10 cellular contexts compared by ENCODE assay signal in the genomic region with DNA sequence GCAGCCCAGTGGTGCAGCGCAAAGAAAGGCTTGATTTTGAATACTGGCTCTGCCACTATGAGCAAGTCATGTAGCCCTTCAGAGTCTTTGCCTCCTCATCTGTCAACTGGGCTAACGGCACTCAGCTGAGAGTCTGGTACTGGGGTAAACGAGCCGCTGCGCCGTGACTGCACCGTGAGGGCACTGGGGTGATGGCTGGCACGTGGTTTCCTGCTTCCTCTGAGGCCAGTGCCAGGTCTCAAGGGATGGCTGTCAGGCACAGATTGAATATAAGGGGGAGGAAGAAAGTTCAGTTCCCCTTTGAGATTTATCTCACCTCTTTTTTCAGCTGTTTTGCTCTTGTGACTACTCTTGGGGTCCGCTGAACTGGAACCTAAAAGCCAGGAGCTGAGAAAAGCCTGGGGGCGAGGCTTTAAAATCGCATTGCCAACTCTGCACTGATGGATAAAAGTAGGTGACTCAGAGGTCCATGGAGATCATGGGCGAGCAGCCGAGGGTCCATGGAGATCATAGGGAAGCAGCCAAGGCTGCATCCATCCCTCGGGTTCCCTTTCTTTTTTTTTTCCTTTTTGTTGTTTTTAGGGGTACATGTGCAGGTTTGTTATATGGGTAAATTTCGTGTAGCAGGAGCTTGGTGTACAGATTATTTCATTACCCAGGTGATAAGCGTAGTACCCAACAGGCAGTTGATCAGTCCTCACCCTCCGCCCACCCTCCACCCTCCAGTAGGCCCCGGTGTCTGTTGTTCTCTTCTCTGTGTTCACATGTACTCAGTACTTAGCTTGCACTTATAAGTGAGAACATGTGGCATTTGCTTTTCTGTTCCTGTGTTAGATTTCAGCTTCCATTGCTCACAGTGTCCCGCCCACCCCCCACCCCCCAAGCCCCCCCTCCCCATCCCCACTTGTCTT.
DNase-seq lines count a peak whose midpoint lies in the region; ATAC-seq and TF ChIP-seq lines count a peak whose summit lies in the region.
"Had no signal": no experiment of that assay in that cellular context is flagged by ENCODE, and none has a peak within 500 bp of the region (broad histone marks: within the 10 kb centered on the region; RNA-seq: fewer than 3 reads in every experiment).

No MANE protein-coding gene starts in this region.

- no peaks in the 10 kb centered on the region for H3K36me3 ChIP-seq in stomach
- H3K36me3 ChIP-seq in esophagus muscularis mucosa = no peaks in the 10 kb centered on the region

- TF ChIP-seq POLR2A in stomach (IDR thresholded peaks at IDR 0.05) = no peak
- TF ChIP-seq POLR2A in esophagus muscularis mucosa (IDR thresholded peaks at IDR 0.05; ENCODE audit: low read depth) = no peak

- TF ChIP-seq EP300 in stomach (IDR thresholded peaks at IDR 0.05) (no peak), esophagus muscularis mucosa (IDR thresholded peaks at IDR 0.05) (no peak)

- H3K9me3 ChIP-seq in stomach (no peaks in the 10 kb centered on the region), esophagus muscularis mucosa (no peaks in the 10 kb centered on the region)

- H3K4me3 ChIP-seq in stomach = no peak overlapping the region
- H3K4me3 ChIP-seq in esophagus muscularis mucosa = no peak overlapping the region

- no peak for TF ChIP-seq CTCF in stomach (IDR thresholded peaks at IDR 0.05)
- no peak for TF ChIP-seq CTCF in esophagus muscularis mucosa (IDR thresholded peaks at IDR 0.05)

- H3K4me1 ChIP-seq in stomach (peaks cover 0 to 7% (median 2%) of the 10 kb centered on the region in 4 donors), esophagus muscularis mucosa (no peaks in the 10 kb centered on the region)

- intact Hi-C loops in stomach (cut with DNase I; ENCODE audit: low total_unique reads) (no loop called here), esophagus muscularis mucosa (cut with DNase I) (no loop called here)

- H3K27ac ChIP-seq in stomach = no peak overlapping the region
- H3K27ac ChIP-seq in esophagus muscularis mucosa (replicated peaks in 1 of 4) = no peak overlapping the region

- H3K27me3 ChIP-seq in stomach (no peaks in the 10 kb centered on the region), esophagus muscularis mucosa (no peaks in the 10 kb centered on the region)

- 72 to 82% (median 77%) methylated on average over 19 of the region's 19 CpGs for WGBS in stomach, 5 donors
- 84% methylated on average over 19 of the region's 19 CpGs for WGBS in esophagus muscularis mucosa

- peak; percentile 24 for DNase-seq in activated CD4-positive, alpha-beta T cell treated with anti-CD3 and anti-CD28 coated beads for 1 hour
- peak; percentile 50 for DNase-seq in dermis blood vessel endothelial cell
- DNase-seq in stimulated activated CD8-positive, alpha-beta memory T cell treated with anti-CD3 and anti-CD28 coated beads, Interleukin-2, amount 100 ng/mL, for 1 hour (ENCODE audit: low read depth in 2 of 2) = peak; percentile 20 to 27
- DNase-seq in stomach = no peak
- no peak for DNase-seq in esophagus muscularis mucosa (ENCODE audit: extremely low spot score)
- no peak for DNase-seq in UCSD-AML1 (lab: John Stamatoyannopoulos, UW; ENCODE audit: unreplicated experiment)
- DNase-seq: erythroblast, NCI-H2029 had no signal

- peak; percentile 75 for ATAC-seq in GM21381 (IDR thresholded peaks at IDR 0.05; ENCODE audit: unreplicated experiment)
- no peak for ATAC-seq in GM18520 (IDR thresholded peaks at IDR 0.05; ENCODE audit: unreplicated experiment)

Comparison
In these comparisons a context has a peak if more than half of its experiments do, and no peak if none do; other contexts are left out.
1. DNase-seq: peak in activated CD4-positive, alpha-beta T cell treated with anti-CD3 and anti-CD28 coated beads for 1 hour (single experiment), dermis blood vessel endothelial cell (single experiment) and stimulated activated CD8-positive, alpha-beta memory T cell treated with anti-CD3 and anti-CD28 coated beads, Interleukin-2, amount 100 ng/mL, for 1 hour (2 of 2); none in stomach (single experiment), esophagus muscularis mucosa (single experiment) and UCSD-AML1 (single experiment).